ENCODE assay signal across 1 cellular context in the genomic region with DNA sequence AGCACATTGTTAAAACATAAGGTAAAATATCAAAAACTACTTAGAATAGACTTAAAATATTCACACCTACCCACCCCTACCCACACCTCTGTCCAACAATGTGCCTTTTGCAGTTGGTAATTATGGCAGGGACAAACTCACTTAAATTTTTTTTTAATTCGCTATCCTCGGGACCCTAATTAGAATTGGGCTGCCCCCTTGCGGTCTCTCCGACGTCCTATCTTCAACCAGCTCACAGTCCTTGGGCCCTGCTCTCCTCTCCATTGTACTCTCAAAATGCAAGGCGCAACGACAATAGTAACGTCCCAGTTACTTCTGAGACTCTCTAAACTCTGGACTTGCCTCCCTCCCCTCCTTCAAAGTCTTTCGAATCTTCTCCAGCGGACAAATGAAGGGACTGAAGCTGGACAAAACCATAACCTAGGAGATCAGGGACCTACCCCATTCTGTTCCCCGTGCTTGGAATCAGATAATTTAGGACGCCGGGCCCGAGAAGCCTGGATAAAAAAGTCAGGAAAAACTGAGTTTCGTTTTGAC.
TF ChIP-seq lines count a peak whose summit lies in the region.

No MANE protein-coding gene starts in this region.

TF ChIP-seq in HCT116, 20 proteins besides CTCF, POLR2A, EP300 and RAD21 (continued from another document):
- TF ChIP-seq, protein P1, sequence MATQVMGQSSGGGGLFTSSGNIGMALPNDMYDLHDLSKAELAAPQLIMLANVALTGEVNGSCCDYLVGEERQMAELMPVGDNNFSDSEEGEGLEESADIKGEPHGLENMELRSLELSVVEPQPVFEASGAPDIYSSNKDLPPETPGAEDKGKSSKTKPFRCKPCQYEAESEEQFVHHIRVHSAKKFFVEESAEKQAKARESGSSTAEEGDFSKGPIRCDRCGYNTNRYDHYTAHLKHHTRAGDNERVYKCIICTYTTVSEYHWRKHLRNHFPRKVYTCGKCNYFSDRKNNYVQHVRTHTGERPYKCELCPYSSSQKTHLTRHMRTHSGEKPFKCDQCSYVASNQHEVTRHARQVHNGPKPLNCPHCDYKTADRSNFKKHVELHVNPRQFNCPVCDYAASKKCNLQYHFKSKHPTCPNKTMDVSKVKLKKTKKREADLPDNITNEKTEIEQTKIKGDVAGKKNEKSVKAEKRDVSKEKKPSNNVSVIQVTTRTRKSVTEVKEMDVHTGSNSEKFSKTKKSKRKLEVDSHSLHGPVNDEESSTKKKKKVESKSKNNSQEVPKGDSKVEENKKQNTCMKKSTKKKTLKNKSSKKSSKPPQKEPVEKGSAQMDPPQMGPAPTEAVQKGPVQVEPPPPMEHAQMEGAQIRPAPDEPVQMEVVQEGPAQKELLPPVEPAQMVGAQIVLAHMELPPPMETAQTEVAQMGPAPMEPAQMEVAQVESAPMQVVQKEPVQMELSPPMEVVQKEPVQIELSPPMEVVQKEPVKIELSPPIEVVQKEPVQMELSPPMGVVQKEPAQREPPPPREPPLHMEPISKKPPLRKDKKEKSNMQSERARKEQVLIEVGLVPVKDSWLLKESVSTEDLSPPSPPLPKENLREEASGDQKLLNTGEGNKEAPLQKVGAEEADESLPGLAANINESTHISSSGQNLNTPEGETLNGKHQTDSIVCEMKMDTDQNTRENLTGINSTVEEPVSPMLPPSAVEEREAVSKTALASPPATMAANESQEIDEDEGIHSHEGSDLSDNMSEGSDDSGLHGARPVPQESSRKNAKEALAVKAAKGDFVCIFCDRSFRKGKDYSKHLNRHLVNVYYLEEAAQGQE (IDR thresholded peaks at IDR 0.05; ENCODE audit: low read depth), result no peak
- TF ChIP-seq, protein P2, sequence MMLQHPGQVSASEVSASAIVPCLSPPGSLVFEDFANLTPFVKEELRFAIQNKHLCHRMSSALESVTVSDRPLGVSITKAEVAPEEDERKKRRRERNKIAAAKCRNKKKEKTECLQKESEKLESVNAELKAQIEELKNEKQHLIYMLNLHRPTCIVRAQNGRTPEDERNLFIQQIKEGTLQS (IDR thresholded peaks at IDR 0.05), result no peak
- TF ChIP-seq YY1 (IDR thresholded peaks at IDR 0.05; ENCODE audit: extremely low read depth, insufficient replicate concordance, low read depth, low read length), result no peak
